ENCODE assay signal across 11 cellular contexts in genomic region chr18:32152705-32153448, GRCh38. TPM values are rescaled to one million over a fixed set of nuclear protein-coding genes. Genes with fewer than 3 reads are reported as not detected.
A peak's percentile ranks its signal among the peaks of the same experiment; 100 is the strongest.
DNase-seq lines count a peak whose midpoint lies in the region; ATAC-seq and TF ChIP-seq lines count a peak whose summit lies in the region.
"Had no signal": no experiment of that assay in that cellular context is flagged by ENCODE, and none has a peak within 500 bp of the region (broad histone marks: within the 10 kb centered on the region; RNA-seq: fewer than 3 reads in every experiment).

No MANE protein-coding gene starts in this region.

- no peaks in the 10 kb centered on the region for H4K20me1 ChIP-seq in hepatocyte (ENCODE audit: insufficient read depth, poor library complexity, severe bottlenecking)

- no peak overlapping the region for H3K4me2 ChIP-seq in hepatocyte

- TF ChIP-seq CTCF in hepatocyte (IDR thresholded peaks at IDR 0.05; ENCODE audit: poor library complexity) = no peak

- H3K27ac ChIP-seq in hepatocyte = no peak overlapping the region

- H3K36me3 ChIP-seq in hepatocyte (replicated peaks; ENCODE audit: insufficient read depth, low read depth) = no peaks in the 10 kb centered on the region

- H3K79me2 ChIP-seq in hepatocyte = no peaks in the 10 kb centered on the region

- no peak for DNase-seq in NOMO-1 treated with dmso at 0.1 percent for 144 hours (lab: John Stamatoyannopoulos, UW; ENCODE audit: unreplicated experiment)
- no peak for DNase-seq in NCI-H146 (lab: John Stamatoyannopoulos, UW)
- DNase-seq in effector CD8-positive, alpha-beta T cell (lab: John Stamatoyannopoulos, UW) = no peak
- DNase-seq in hepatocyte (ENCODE audit: low spot score) = no peak
- DNase-seq: COR-L47, NCI-H2029 had no signal

- H3K9me2 ChIP-seq in hepatocyte (replicated peaks; ENCODE audit: insufficient read depth) = no peaks in the 10 kb centered on the region

- no peak overlapping the region for H3K4me3 ChIP-seq in hepatocyte

- H3K9me3 ChIP-seq in hepatocyte (ENCODE audit: low read depth) = no peaks in the 10 kb centered on the region

- no peaks in the 10 kb centered on the region for H3K4me1 ChIP-seq in hepatocyte (ENCODE audit: insufficient read depth)

- ATAC-seq in GM18502 (IDR thresholded peaks at IDR 0.05; ENCODE audit: poor library complexity, unreplicated experiment) (peak; percentile 95), GM19372 (IDR thresholded peaks at IDR 0.05; ENCODE audit: low read depth, unreplicated experiment) (peak; percentile 78), HG02798 (IDR thresholded peaks at IDR 0.05; ENCODE audit: poor library complexity, unreplicated experiment) (peak; percentile 79), HG03460 (IDR thresholded peaks at IDR 0.05; ENCODE audit: unreplicated experiment) (peak; percentile 92)

- no peak overlapping the region for H2AFZ ChIP-seq in hepatocyte

- H3K27me3 ChIP-seq in hepatocyte = no peaks in the 10 kb centered on the region

- 88% methylated on average over 5 of the region's 5 CpGs for WGBS in hepatocyte (ENCODE audit: low lambda C conversion rate, missing lambda C conversion rate)

RNA-seq across cellular contexts. Expression of gene MEP1B, which starts 37.0 kb away (rescaled TPM):
- total RNA-seq in hepatocyte = 0.36 and 2.3 TPM in 2 replicates
- polyA plus RNA-seq in hepatocyte = 0.22 TPM in 1 of 2 replicates, not detected in the other
- total RNA-seq: skeletal muscle tissue had no signal
